In genomic region chr13:109780880-109781383, GRCh38 we compare ENCODE assay signal across 1 cellular context.
TF ChIP-seq lines count a peak whose summit lies in the region.

No MANE protein-coding gene starts in this region.

TF ChIP-seq in GM23338, 12 proteins besides CTCF, POLR2A, EP300 and RAD21:
- TF ChIP-seq ZNF462 (CRISPR knock-in tag; IDR thresholded peaks at IDR 0.05) (no peak), JUNB (IDR thresholded peaks at IDR 0.05; ENCODE audit: unreplicated experiment) (no peak), ZNF331 (CRISPR knock-in tag; IDR thresholded peaks at IDR 0.05; ENCODE audit: low read depth) (no peak), EZH2phosphoT487 (IDR thresholded peaks at IDR 0.05; ENCODE audit: unreplicated experiment) (no peak), EZH2 (IDR thresholded peaks at IDR 0.05; ENCODE audit: low read depth, unreplicated experiment) (no peak), REST (IDR thresholded peaks at IDR 0.05; ENCODE audit: unreplicated experiment) (no peak), ZNF114 (CRISPR knock-in tag; IDR thresholded peaks at IDR 0.05) (no peak), ETS1 (IDR thresholded peaks at IDR 0.05) (no peak), CREB1 (CRISPR knock-in tag; IDR thresholded peaks at IDR 0.05; ENCODE audit: low read depth) (no peak)
